In genomic region chr20:44756011-44756688, GRCh38 we compare ENCODE assay signal across 1 cellular context.
TF ChIP-seq lines count a peak whose summit lies in the region.

No MANE protein-coding gene starts in this region.

TF ChIP-seq in H1, 55 proteins besides CTCF, POLR2A, EP300 and RAD21:
- TF ChIP-seq E2F6 (IDR thresholded peaks at IDR 0.05) = no peak
- TF ChIP-seq SRF (IDR thresholded peaks at IDR 0.05; ENCODE audit: low read depth, low read length) = no peak
- no peak for TF ChIP-seq SUZ12 (IDR thresholded peaks at IDR 0.05; ENCODE audit: low read length)
- no peak for TF ChIP-seq EZH2 (IDR thresholded peaks at IDR 0.05; ENCODE audit: low read depth, low read length, severe bottlenecking)
- TF ChIP-seq RNF2 (IDR thresholded peaks at IDR 0.05; ENCODE audit: borderline replicate concordance, low read depth, low read length, missing control alignments, poor library complexity, severe bottlenecking) = no peak
